In genomic region chr4:84582302-84582987, GRCh38 we compare ENCODE assay signal across 7 cellular contexts.
DNase-seq lines count a peak whose midpoint lies in the region; ATAC-seq lines count a peak whose summit lies in the region.

No MANE protein-coding gene starts in this region.

- ATAC-seq in GM18517 (IDR thresholded peaks at IDR 0.05; ENCODE audit: unreplicated experiment) (peak; percentile 69), HG03045 (IDR thresholded peaks at IDR 0.05; ENCODE audit: unreplicated experiment) (peak; percentile 84)

- peak overlapping the region; percentile 74 for H3K27ac ChIP-seq in caudate nucleus (ENCODE audit: low read depth, low read length)

- DNase-seq in NCI-H2171 (lab: John Stamatoyannopoulos, UW), result peak; percentile 85
- DNase-seq in activated CD4-positive, CD25-positive, alpha-beta regulatory T cell (lab: John Stamatoyannopoulos, UW), result peak; percentile 54 to 70 (median 65)
- DNase-seq in caudate nucleus (lab: John Stamatoyannopoulos, UW), result peak in 60 of 61 donors; percentile 29 to 97 (median 82)
- DNase-seq in islet precursor cell, result peak; percentile 99
- peak; percentile 68 to 80 for DNase-seq in stimulated activated CD4-positive, alpha-beta T cell treated with anti-CD3 and anti-CD28 coated beads, Interleukin-12 subunit alpha, Interleukin-12 subunit beta, amount 100 ng/mL, for 24 hours (ENCODE audit: low read depth in 2 of 2)

Comparison
In these comparisons a context has a peak if more than half of its experiments do, and no peak if none do; other contexts are left out.
1. Peak in every context shown above with its lines: DNase-seq, ATAC-seq and H3K27ac ChIP-seq.